ENCODE assay signal across 8 cellular contexts in genomic region chr19:16111909-16112752, GRCh38. TPM values are rescaled to one million over a fixed set of nuclear protein-coding genes. Genes with fewer than 3 reads are reported as not detected.
A peak's percentile ranks its signal among the peaks of the same experiment; 100 is the strongest.
DNase-seq lines count a peak whose midpoint lies in the region; TF ChIP-seq lines count a peak whose summit lies in the region.

No MANE protein-coding gene starts in this region.

- TF ChIP-seq CTCF in GM12875 (IDR thresholded peaks at IDR 0.05; ENCODE audit: borderline replicate concordance, insufficient read depth, low read depth, low read length) = no peak
- TF ChIP-seq CTCF in Peyer's patch (IDR thresholded peaks at IDR 0.05) = no peak
- no peak for TF ChIP-seq CTCF in esophagus squamous epithelium (IDR thresholded peaks at IDR 0.05)
- no peak for TF ChIP-seq CTCF in progenitor cell of endocrine pancreas (IDR thresholded peaks at IDR 0.05; ENCODE audit: unreplicated experiment)

- 0 to 3% methylated on average over 8 to 14 of the region's 37 CpGs for WGBS in esophagus squamous epithelium, 2 donors

- H3K27ac ChIP-seq in Peyer's patch (peak overlapping the region; percentile 94 to 96 (median 96)), esophagus squamous epithelium (peak overlapping the region; percentile 91 to 95 (median 94))

- DNase-seq in Peyer's patch (no peak), esophagus squamous epithelium (lab: John Stamatoyannopoulos, UW) (no peak), progenitor cell of endocrine pancreas (ENCODE audit: low spot score, unreplicated experiment) (no peak), glomerular visceral epithelial cell (ENCODE audit: extremely low spot score) (no peak), RPMI8226 (no peak), DMS 273 (lab: John Stamatoyannopoulos, UW; ENCODE audit: unreplicated experiment) (no peak), kidney glomerular epithelial cell (lab: John Stamatoyannopoulos, UW) (no peak)

- intact Hi-C loops in esophagus squamous epithelium (cut with DNase I) = loop anchor here (10.0 kb wide), 1 partner anchor 47 kb away; no protein-coding TSS in a partner anchor

- H3K27me3 Mint-ChIP-seq in progenitor cell of endocrine pancreas = no peaks in the 10 kb centered on the region

- H3K9me3 Mint-ChIP-seq in progenitor cell of endocrine pancreas (ENCODE audit: low read depth) = no peaks in the 10 kb centered on the region

- peak overlapping the region; percentile 93 for H3K4me3 ChIP-seq in GM12875 (ENCODE audit: low read depth, low read length)
- H3K4me3 ChIP-seq in Peyer's patch = peak overlapping the region; percentile 71 to 94 (median 92)
- H3K4me3 ChIP-seq in esophagus squamous epithelium = peak overlapping the region; percentile 69 to 83 (median 76)

- no peaks in the 10 kb centered on the region for H3K36me3 Mint-ChIP-seq in progenitor cell of endocrine pancreas (ENCODE audit: insufficient read depth)

- TF ChIP-seq POLR2A in Peyer's patch (IDR thresholded peaks at IDR 0.05) (peak; percentile 56 to 88), esophagus squamous epithelium (IDR thresholded peaks at IDR 0.05) (peak in 2 of 4 donors; percentile 30 to 75)

- H3K27me3 ChIP-seq in Peyer's patch (no peaks in the 10 kb centered on the region), esophagus squamous epithelium (no peaks in the 10 kb centered on the region)

- H3K9me3 ChIP-seq in Peyer's patch (no peaks in the 10 kb centered on the region), esophagus squamous epithelium (no peaks in the 10 kb centered on the region)

- peaks cover 9% of the 10 kb centered on the region for H3K4me1 Mint-ChIP-seq in progenitor cell of endocrine pancreas (ENCODE audit: low read depth)

- H3K4me1 ChIP-seq in Peyer's patch (peaks cover 4 to 57% (median 18%) of the 10 kb centered on the region in 4 donors), esophagus squamous epithelium (peaks cover 16 to 55% (median 33%) of the 10 kb centered on the region in 3 donors)

- H3K36me3 ChIP-seq in Peyer's patch = peaks cover 0 to 8% (median 0%) of the 10 kb centered on the region in 3 donors
- H3K36me3 ChIP-seq in esophagus squamous epithelium = peaks cover 0 to 23% (median 0%) of the 10 kb centered on the region in 3 donors

- H3K4me3 Mint-ChIP-seq in progenitor cell of endocrine pancreas (ENCODE audit: low read depth) = peak overlapping the region; percentile 99

- H3K27ac Mint-ChIP-seq in progenitor cell of endocrine pancreas = peak overlapping the region; percentile 99

RNA-seq across cellular contexts. Expression of gene RAB8A, which starts 0.4 kb away (rescaled TPM):
- total RNA-seq in Peyer's patch = 100 to 1,000 TPM in 2 of 4 donors, 10 to 100 TPM in 2; 53.6 to 138 (median 113) TPM
- total RNA-seq in esophagus squamous epithelium = 10 to 100 TPM; 39.5 to 70.9 (median 46.4) TPM
- total RNA-seq in progenitor cell of endocrine pancreas = 65.5 and 67.5 TPM in 2 replicates

RNA-seq across cellular contexts. Expression of gene HSH2D, which starts 31.4 kb away (rescaled TPM):
- total RNA-seq in Peyer's patch = 100 to 1,000 TPM in 1 of 4 donors, 10 to 100 TPM in 3; 28.0 to 111 (median 58.8) TPM
- 1 to 10 TPM in 1 of 4 donors, under 1 TPM in 2, not detected in 1; 0.31 to 1.1 (median 0.41) TPM for total RNA-seq in esophagus squamous epithelium
- 0.72 and 0.84 TPM in 2 replicates for total RNA-seq in progenitor cell of endocrine pancreas

RNA-seq across cellular contexts. Expression of gene TPM4, which starts 35.8 kb away (rescaled TPM):
- total RNA-seq in Peyer's patch (100 to 1,000 TPM; 125 to 423 (median 139) TPM), esophagus squamous epithelium (100 to 1,000 TPM; 307 to 577 (median 369) TPM), progenitor cell of endocrine pancreas (275 and 300 TPM in 2 replicates)

Comparison
In these comparisons a context has a peak if more than half of its experiments do, and no peak if none do; other contexts are left out.
1. RNA of gene HSH2D, which starts 31.4 kb away (total RNA-seq): 28.0 to 111 TPM in Peyer's patch; 0.72 to 0.84 TPM in progenitor cell of endocrine pancreas and 0.31 to 1.1 TPM in esophagus squamous epithelium; every median in the first group is over 10 times any median in the second.
2. Peak in every context shown above with its lines, with median percentiles within 50 percentile points of each other: H3K4me3 ChIP-seq.